In genomic region chr10:29608062-29608461, GRCh38 we compare ENCODE assay signal across 20 cellular contexts. TPM values are rescaled to one million over a fixed set of nuclear protein-coding genes. Genes with fewer than 3 reads are reported as not detected.
A peak's percentile ranks its signal among the peaks of the same experiment; 100 is the strongest.
DNase-seq lines count a peak whose midpoint lies in the region; ATAC-seq and TF ChIP-seq lines count a peak whose summit lies in the region.
"Had no signal": no experiment of that assay in that cellular context is flagged by ENCODE, and none has a peak within 500 bp of the region (broad histone marks: within the 10 kb centered on the region; RNA-seq: fewer than 3 reads in every experiment).

No MANE protein-coding gene starts in this region.

- H3K27ac ChIP-seq in heart left ventricle (peak overlapping the region in 9 of 12 donors; percentile 0 to 67 (median 45)), psoas muscle (peak overlapping the region; percentile 82)
- H3K27ac ChIP-seq: SJCRH30 had no signal

- DNase-seq in NCI-H345 (lab: John Stamatoyannopoulos, UW) (peak; percentile 17), NCI-H345 treated with DMSO at 0.1 percent for 48 hours (lab: John Stamatoyannopoulos, UW; ENCODE audit: unreplicated experiment) (no peak), heart left ventricle (peak; percentile 66 to 83 (median 73)), psoas muscle (peak; percentile 64 to 90), pons (ENCODE audit: low spot score) (no peak), SKM-1 treated with dmso at 0.1 percent for 144 hours (lab: John Stamatoyannopoulos, UW; ENCODE audit: unreplicated experiment) (no peak)
- DNase-seq: activated CD4-positive, alpha-beta T cell treated with anti-CD3 and anti-CD28 coated beads, Interleukin-2, amount 10 ng/mL, durations not matched to agents 7 days and 5 days; activated naive CD8-positive, alpha-beta T cell treated with anti-CD3 and anti-CD28 coated beads, Interleukin-2, amount 10 ng/mL, durations not matched to agents 7 days and 5 days; cortex of kidney; mesendoderm; natural killer cell; NCI-H1436 treated with DMSO at 0.1 percent for 48 hours; NCI-H774; OCI-M1; SJCRH30; small intestine; stimulated activated naive CD8-positive, alpha-beta T cell treated with anti-CD3 and anti-CD28 coated beads, Interleukin-15, Interleukin-2, amounts not matched to agents 100 U/mL and 50 U/mL, for 24 hours had no signal

- intact Hi-C loops in heart left ventricle (cut with DNase I) (loop anchor here in 1 of 10 donors (10.0 kb wide), 1 partner anchor 127 kb away; no protein-coding TSS in a partner anchor), psoas muscle (cut with DNase I) (no loop called here)

- H3K36me3 ChIP-seq in heart left ventricle (peaks cover 0 to 3% (median 0%) of the 10 kb centered on the region in 9 donors), psoas muscle (ENCODE audit: insufficient read depth in 1 of 2, low read depth in 1 of 2) (peaks cover 0 to 43% of the 10 kb centered on the region in 2 donors)

- ATAC-seq in heart left ventricle (peak; percentile 57 to 93 (median 90)), psoas muscle (peak; percentile 62 to 88 (median 77)), GM21528 (IDR thresholded peaks at IDR 0.05; ENCODE audit: low FRiP score, unreplicated experiment) (no peak), HG02885 (IDR thresholded peaks at IDR 0.05; ENCODE audit: poor library complexity, unreplicated experiment) (no peak)
- ATAC-seq: K562; natural killer cell; stimulated activated naive CD8-positive, alpha-beta T cell treated with anti-CD3 and anti-CD28 coated beads, Interleukin-15, Interleukin-2, amounts not matched to agents 100 U/mL and 50 U/mL, for 24 hours had no signal

- H3K4me3 ChIP-seq in heart left ventricle (peak overlapping the region in 1 of 12 donors; percentile 11), psoas muscle (no peak overlapping the region)
- H3K4me3 ChIP-seq: K562, SJCRH30 had no signal

- H3K9me3 ChIP-seq in heart left ventricle (no peaks in the 10 kb centered on the region), psoas muscle (no peaks in the 10 kb centered on the region)

- no peak for TF ChIP-seq CTCF in heart left ventricle (IDR thresholded peaks at IDR 0.05)
- no peak for TF ChIP-seq CTCF in psoas muscle (IDR thresholded peaks at IDR 0.05)

- no peaks in the 10 kb centered on the region for H3K27me3 ChIP-seq in heart left ventricle
- no peaks in the 10 kb centered on the region for H3K27me3 ChIP-seq in psoas muscle (ENCODE audit: insufficient read depth in 3 of 3, low read length in 2 of 3)
- H3K27me3 ChIP-seq: SJCRH30 had no signal

- no peak for TF ChIP-seq POLR2A in heart left ventricle (IDR thresholded peaks at IDR 0.05)

- H3K4me1 ChIP-seq in heart left ventricle (peaks cover 0 to 81% (median 45%) of the 10 kb centered on the region in 12 donors), psoas muscle (peaks cover 84% of the 10 kb centered on the region)
- H3K4me1 ChIP-seq: SJCRH30 had no signal

- 40 to 53% (median 45%) methylated on average over 2 to 4 of the region's 4 CpGs for WGBS in heart left ventricle, 4 donors
- WGBS in psoas muscle, 3 donors: 24 to 46% (median 41%) methylated on average over 4 of the region's 4 CpGs

RNA-seq across cellular contexts. Expression of gene SVIL, which starts 26.7 kb away (rescaled TPM):
- 100 to 1,000 TPM; 262 to 589 (median 387) TPM for total RNA-seq in heart left ventricle
- 100 to 1,000 TPM in 1 of 2 donors, 10 to 100 TPM in 1; 95.2 to 139 TPM for polyA plus RNA-seq in heart left ventricle
- total RNA-seq in psoas muscle: 1,000 to 10,000 TPM in 2 of 4 donors, 100 to 1,000 TPM in 2; 792 to 1,728 (median 949) TPM
- 100 to 1,000 TPM in 2 of 3 donors, 10 to 100 TPM in 1; 70.6 to 536 (median 234) TPM for polyA plus RNA-seq in psoas muscle

Comparison
In these comparisons a context has a peak if more than half of its experiments do, and no peak if none do; other contexts are left out.
1. DNase-seq: peak in NCI-H345 (single experiment), heart left ventricle (5 of 5) and psoas muscle (2 of 2); none in NCI-H345 treated with DMSO at 0.1 percent for 48 hours (single experiment), pons (single experiment) and SKM-1 treated with dmso at 0.1 percent for 144 hours (single experiment).
2. ATAC-seq: peak in heart left ventricle (4 of 4) and psoas muscle (4 of 4); none in GM21528 (single experiment) and HG02885 (single experiment).